In genomic region chr9:127963359-127964064, GRCh38 we compare ENCODE assay signal across 10 cellular contexts. TPM values are rescaled to one million over a fixed set of nuclear protein-coding genes. Genes with fewer than 3 reads are reported as not detected.
DNase-seq lines count a peak whose midpoint lies in the region; ATAC-seq and TF ChIP-seq lines count a peak whose summit lies in the region.
"Had no signal": no experiment of that assay in that cellular context is flagged by ENCODE, and none has a peak within 500 bp of the region (broad histone marks: within the 10 kb centered on the region; RNA-seq: fewer than 3 reads in every experiment).

No MANE protein-coding gene starts in this region.

- no peaks in the 10 kb centered on the region for H3K36me3 ChIP-seq in lower lobe of right lung
- no peaks in the 10 kb centered on the region for H3K36me3 ChIP-seq in thoracic aorta

- no peaks in the 10 kb centered on the region for H3K9me3 Mint-ChIP-seq in activated T-cell treated with anti-CD3 and anti-CD28 coated beads, Interleukin-2, amount 50 U/mL, for 24 hours
- no peaks in the 10 kb centered on the region for H3K9me3 Mint-ChIP-seq in activated T-helper 2 cell treated with anti-CD3 and anti-CD28 coated beads, Interferon-gamma antibody, Interleukin-2, Interleukin-4, amounts not matched to agents 10 μg/mL and 5 μg/mL and 100 μg/mL, durations not matched to agents 14 hours and 24 hours and 36 hours
- H3K9me3 Mint-ChIP-seq: T-helper 1 cell treated with Interleukin-12 subunit alpha and Interleukin-12 subunit beta and Interleukin-4 antibody, amounts not matched to agents 30 μg/mL and 1 μg/mL, for 36 hours had no signal

- no peaks in the 10 kb centered on the region for H3K9me3 ChIP-seq in lower lobe of right lung
- H3K9me3 ChIP-seq in thoracic aorta, result no peaks in the 10 kb centered on the region

- peaks cover 72% of the 10 kb centered on the region for H3K4me1 ChIP-seq in lower lobe of right lung
- peaks cover 44 to 80% of the 10 kb centered on the region in 2 donors for H3K4me1 ChIP-seq in thoracic aorta (ENCODE audit: control insufficient read depth in 1 of 2, low read depth in 2 of 2)

- DNase-seq in activated T-cell treated with anti-CD3 and anti-CD28 coated beads, Interleukin-2, amount 50 U/mL, for 24 hours, result no peak
- DNase-seq in activated T-cell treated with anti-CD3 and anti-CD28 coated beads, Interleukin-2, amount 50 U/mL, for 1 hour, result no peak
- no peak for DNase-seq in activated T-helper 2 cell treated with anti-CD3 and anti-CD28 coated beads, Interferon-gamma antibody, Interleukin-2, Interleukin-4, amounts not matched to agents 10 μg/mL and 5 μg/mL and 100 μg/mL, durations not matched to agents 14 hours and 24 hours and 36 hours (ENCODE audit: low spot score)
- DNase-seq in lower lobe of right lung, result no peak
- no peak for DNase-seq in thoracic aorta (ENCODE audit: low spot score)
- DNase-seq in UCSD-AML1 (lab: John Stamatoyannopoulos, UW; ENCODE audit: unreplicated experiment), result no peak
- no peak for DNase-seq in HK-2 (ENCODE audit: unreplicated experiment)
- DNase-seq: NCI-H1092 treated with DMSO at 0.1 percent for 48 hours had no signal

- H3K27me3 ChIP-seq in lower lobe of right lung (ENCODE audit: low read depth) (no peaks in the 10 kb centered on the region), thoracic aorta (replicated peaks; ENCODE audit: insufficient read depth) (no peaks in the 10 kb centered on the region)

- ATAC-seq in lower lobe of right lung (no peak), thoracic aorta (ENCODE audit: insufficient number of reproducible peaks, low FRiP score, low read depth) (no peak), GM21529 (IDR thresholded peaks at IDR 0.05; ENCODE audit: unreplicated experiment) (no peak)

- TF ChIP-seq CTCF in lower lobe of right lung (IDR thresholded peaks at IDR 0.05), result no peak
- no peak for TF ChIP-seq CTCF in thoracic aorta (IDR thresholded peaks at IDR 0.05)

- H3K4me3 ChIP-seq in lower lobe of right lung (no peak overlapping the region), thoracic aorta (peak overlapping the region; percentile 3)

- no peaks in the 10 kb centered on the region for H3K27me3 Mint-ChIP-seq in activated T-cell treated with anti-CD3 and anti-CD28 coated beads, Interleukin-2, amount 50 U/mL, for 24 hours
- no peaks in the 10 kb centered on the region for H3K27me3 Mint-ChIP-seq in activated T-helper 2 cell treated with anti-CD3 and anti-CD28 coated beads, Interferon-gamma antibody, Interleukin-2, Interleukin-4, amounts not matched to agents 10 μg/mL and 5 μg/mL and 100 μg/mL, durations not matched to agents 14 hours and 24 hours and 36 hours (ENCODE audit: low read depth)

- H3K4me1 Mint-ChIP-seq in activated T-cell treated with anti-CD3 and anti-CD28 coated beads, Interleukin-2, amount 50 U/mL, for 24 hours (ENCODE audit: low read depth), result peaks cover 100% of the 10 kb centered on the region
- H3K4me1 Mint-ChIP-seq in activated T-helper 2 cell treated with anti-CD3 and anti-CD28 coated beads, Interferon-gamma antibody, Interleukin-2, Interleukin-4, amounts not matched to agents 10 μg/mL and 5 μg/mL and 100 μg/mL, durations not matched to agents 14 hours and 24 hours and 36 hours (ENCODE audit: low read depth), result peaks cover 76% of the 10 kb centered on the region

- intact Hi-C loops in activated T-helper 2 cell treated with anti-CD3 and anti-CD28 coated beads, Interferon-gamma antibody, Interleukin-2, Interleukin-4, amounts not matched to agents 10 μg/mL and 5 μg/mL and 100 μg/mL, durations not matched to agents 14 hours and 24 hours and 36 hours (cut with micrococcal nuclease), result no loop called here
- intact Hi-C loops in lower lobe of right lung (cut with DNase I), result no loop called here

- peak overlapping the region; percentile 41 for H3K27ac ChIP-seq in lower lobe of right lung
- H3K27ac ChIP-seq in thoracic aorta, result peak overlapping the region; percentile 83 to 94

- H3K4me3 Mint-ChIP-seq in activated T-cell treated with anti-CD3 and anti-CD28 coated beads, Interleukin-2, amount 50 U/mL, for 24 hours, result peak overlapping the region; percentile 30
- no peak overlapping the region for H3K4me3 Mint-ChIP-seq in activated T-helper 2 cell treated with anti-CD3 and anti-CD28 coated beads, Interferon-gamma antibody, Interleukin-2, Interleukin-4, amounts not matched to agents 10 μg/mL and 5 μg/mL and 100 μg/mL, durations not matched to agents 14 hours and 24 hours and 36 hours (ENCODE audit: low read depth)

- H3K27ac Mint-ChIP-seq in activated T-cell treated with anti-CD3 and anti-CD28 coated beads, Interleukin-2, amount 50 U/mL, for 24 hours, result peak overlapping the region; percentile 97
- peak overlapping the region; percentile 30 for H3K27ac Mint-ChIP-seq in activated T-helper 2 cell treated with anti-CD3 and anti-CD28 coated beads, Interferon-gamma antibody, Interleukin-2, Interleukin-4, amounts not matched to agents 10 μg/mL and 5 μg/mL and 100 μg/mL, durations not matched to agents 14 hours and 24 hours and 36 hours
- H3K27ac Mint-ChIP-seq: T-helper 1 cell treated with Interleukin-12 subunit alpha and Interleukin-12 subunit beta and Interleukin-4 antibody, amounts not matched to agents 30 μg/mL and 1 μg/mL, for 36 hours had no signal

- peaks cover 27% of the 10 kb centered on the region for H3K36me3 Mint-ChIP-seq in activated T-cell treated with anti-CD3 and anti-CD28 coated beads, Interleukin-2, amount 50 U/mL, for 24 hours (ENCODE audit: low read depth)
- H3K36me3 Mint-ChIP-seq in activated T-helper 2 cell treated with anti-CD3 and anti-CD28 coated beads, Interferon-gamma antibody, Interleukin-2, Interleukin-4, amounts not matched to agents 10 μg/mL and 5 μg/mL and 100 μg/mL, durations not matched to agents 14 hours and 24 hours and 36 hours (ENCODE audit: low read depth), result peaks cover 46% of the 10 kb centered on the region

RNA-seq across cellular contexts. Expression of gene EEIG1, which starts 17.3 kb away (rescaled TPM):
- total RNA-seq in activated T-helper 2 cell treated with anti-CD3 and anti-CD28 coated beads, Interferon-gamma antibody, Interleukin-2, Interleukin-4, amounts not matched to agents 10 μg/mL and 5 μg/mL and 100 μg/mL, durations not matched to agents 14 hours and 24 hours and 36 hours, result 43.8 and 53.3 TPM in 2 replicates
- total RNA-seq in lower lobe of right lung (36.0 TPM), thoracic aorta (10 to 100 TPM; 20.4 to 26.5 TPM)

RNA-seq across cellular contexts. Expression of gene DPM2, which starts 25.9 kb away (rescaled TPM):
- total RNA-seq in activated T-helper 2 cell treated with anti-CD3 and anti-CD28 coated beads, Interferon-gamma antibody, Interleukin-2, Interleukin-4, amounts not matched to agents 10 μg/mL and 5 μg/mL and 100 μg/mL, durations not matched to agents 14 hours and 24 hours and 36 hours, result 55.7 and 57.4 TPM in 2 replicates
- 33.7 TPM for total RNA-seq in lower lobe of right lung
- total RNA-seq in thoracic aorta, result 10 to 100 TPM; 18.8 to 26.0 TPM

RNA-seq across cellular contexts. Expression of gene PIP5KL1, which starts 32.9 kb away (rescaled TPM):
- total RNA-seq in activated T-helper 2 cell treated with anti-CD3 and anti-CD28 coated beads, Interferon-gamma antibody, Interleukin-2, Interleukin-4, amounts not matched to agents 10 μg/mL and 5 μg/mL and 100 μg/mL, durations not matched to agents 14 hours and 24 hours and 36 hours, result 1.4 and 3.4 TPM in 2 replicates
- total RNA-seq in lower lobe of right lung (11.5 TPM), thoracic aorta (1 to 10 TPM; 6.0 to 8.8 TPM)

RNA-seq across cellular contexts. Expression of gene ST6GALNAC4, which starts 46.7 kb away (rescaled TPM):
- total RNA-seq in activated T-helper 2 cell treated with anti-CD3 and anti-CD28 coated beads, Interferon-gamma antibody, Interleukin-2, Interleukin-4, amounts not matched to agents 10 μg/mL and 5 μg/mL and 100 μg/mL, durations not matched to agents 14 hours and 24 hours and 36 hours, result 25.6 and 28.7 TPM in 2 replicates
- total RNA-seq in lower lobe of right lung, result 45.6 TPM
- total RNA-seq in thoracic aorta, result 10 to 100 TPM; 45.0 to 61.2 TPM
